In the genomic region with DNA sequence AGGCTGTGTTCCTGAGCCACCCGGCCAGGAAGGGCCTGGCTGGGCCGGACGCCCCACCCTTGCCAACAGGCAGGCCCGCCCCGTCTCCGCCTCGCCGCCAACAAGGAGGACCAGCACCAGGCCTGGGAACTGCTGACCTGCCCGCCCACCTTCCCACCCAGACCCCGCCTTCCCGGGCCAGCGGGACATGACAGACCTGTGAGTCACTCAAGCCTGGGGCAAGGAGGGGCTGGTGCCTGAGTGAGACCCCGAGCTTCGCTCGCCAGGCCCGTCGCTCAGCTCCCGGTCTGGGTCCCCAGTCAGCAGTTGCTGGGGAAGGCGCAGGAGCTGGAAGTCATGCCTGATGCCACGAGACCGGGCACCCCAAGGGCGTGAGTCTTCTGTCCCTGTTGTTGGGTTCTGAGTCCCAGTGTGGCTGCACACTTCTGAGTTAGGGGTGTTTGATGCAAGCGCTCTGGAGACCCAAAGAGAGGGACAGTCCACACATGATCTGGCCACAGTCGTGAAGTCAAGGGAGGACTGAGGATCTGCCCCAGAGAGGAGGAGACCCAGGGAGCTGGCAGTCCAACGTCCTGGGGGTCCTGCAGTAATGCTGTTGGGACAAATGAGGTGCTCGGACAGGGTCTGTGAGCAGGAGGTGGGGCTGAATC, we compare ENCODE assay signal across 1 cellular context.
A peak's percentile ranks its signal among the peaks of the same experiment; 100 is the strongest.
TF ChIP-seq lines count a peak whose summit lies in the region.

A gene with protein sequence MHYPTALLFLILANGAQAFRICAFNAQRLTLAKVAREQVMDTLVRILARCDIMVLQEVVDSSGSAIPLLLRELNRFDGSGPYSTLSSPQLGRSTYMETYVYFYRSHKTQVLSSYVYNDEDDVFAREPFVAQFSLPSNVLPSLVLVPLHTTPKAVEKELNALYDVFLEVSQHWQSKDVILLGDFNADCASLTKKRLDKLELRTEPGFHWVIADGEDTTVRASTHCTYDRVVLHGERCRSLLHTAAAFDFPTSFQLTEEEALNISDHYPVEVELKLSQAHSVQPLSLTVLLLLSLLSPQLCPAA (minus strand): TSS at position 33 of the 650 bp plus-strand sequence. CDS start 3,686 bp downstream, outside the sequence.

TF ChIP-seq in SK-N-SH, 30 proteins besides CTCF, POLR2A, EP300 and RAD21 (continued from another document):
- TF ChIP-seq, protein P1, sequence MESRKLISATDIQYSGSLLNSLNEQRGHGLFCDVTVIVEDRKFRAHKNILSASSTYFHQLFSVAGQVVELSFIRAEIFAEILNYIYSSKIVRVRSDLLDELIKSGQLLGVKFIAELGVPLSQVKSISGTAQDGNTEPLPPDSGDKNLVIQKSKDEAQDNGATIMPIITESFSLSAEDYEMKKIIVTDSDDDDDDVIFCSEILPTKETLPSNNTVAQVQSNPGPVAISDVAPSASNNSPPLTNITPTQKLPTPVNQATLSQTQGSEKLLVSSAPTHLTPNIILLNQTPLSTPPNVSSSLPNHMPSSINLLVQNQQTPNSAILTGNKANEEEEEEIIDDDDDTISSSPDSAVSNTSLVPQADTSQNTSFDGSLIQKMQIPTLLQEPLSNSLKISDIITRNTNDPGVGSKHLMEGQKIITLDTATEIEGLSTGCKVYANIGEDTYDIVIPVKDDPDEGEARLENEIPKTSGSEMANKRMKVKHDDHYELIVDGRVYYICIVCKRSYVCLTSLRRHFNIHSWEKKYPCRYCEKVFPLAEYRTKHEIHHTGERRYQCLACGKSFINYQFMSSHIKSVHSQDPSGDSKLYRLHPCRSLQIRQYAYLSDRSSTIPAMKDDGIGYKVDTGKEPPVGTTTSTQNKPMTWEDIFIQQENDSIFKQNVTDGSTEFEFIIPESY (IDR thresholded peaks at IDR 0.05; ENCODE audit: borderline replicate concordance, low read depth), result no peak
- TF ChIP-seq FOSL2 (IDR thresholded peaks at IDR 0.05; ENCODE audit: borderline replicate concordance, low read depth), result peak; percentile 81
- no peak for TF ChIP-seq RCOR1 (IDR thresholded peaks at IDR 0.05; ENCODE audit: low read length)
- no peak for TF ChIP-seq GATA2 (CRISPR knock-in tag; IDR thresholded peaks at IDR 0.05)
- TF ChIP-seq RFX5 (IDR thresholded peaks at IDR 0.05; ENCODE audit: low read length), result peak; percentile 29; the same call in 1 of the 2 replicates
- no peak for TF ChIP-seq RXRA (IDR thresholded peaks at IDR 0.05; ENCODE audit: borderline replicate concordance, low read depth)
- TF ChIP-seq JUND (IDR thresholded peaks at IDR 0.05), result peak; percentile 72
